In the genomic region with DNA sequence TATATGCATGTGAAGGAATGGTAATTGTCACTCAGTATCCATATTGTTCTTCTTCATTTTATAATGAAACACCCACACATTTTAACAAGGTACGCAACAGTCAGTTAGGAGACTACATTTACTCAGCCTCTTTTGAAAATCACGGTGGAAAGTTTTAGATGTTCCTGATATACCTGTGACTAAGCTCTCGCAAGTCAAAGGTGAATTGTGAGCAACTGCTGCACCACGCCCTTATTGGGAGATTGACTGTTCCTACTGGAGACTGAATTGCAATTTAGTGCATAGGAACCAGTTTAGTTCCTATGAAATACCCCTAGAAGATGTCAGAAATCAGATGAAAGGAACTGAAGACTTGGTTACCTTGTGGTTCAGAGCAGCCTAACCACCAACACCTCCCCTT, we compare ENCODE assay signal across 26 cellular contexts.
"Had no signal": no experiment of that assay in that cellular context is flagged by ENCODE, and none has a peak within 500 bp of the region (broad histone marks: within the 10 kb centered on the region; RNA-seq: fewer than 3 reads in every experiment).

No MANE protein-coding gene starts in this region.

- H3K27ac Mint-ChIP-seq: activated CD4-positive, alpha-beta T cell treated with anti-CD3 and anti-CD28 coated beads, Interleukin-2, amount 10 ng/mL, durations not matched to agents 7 days and 5 days; activated CD8-positive, alpha-beta T cell treated with anti-CD3 and anti-CD28 coated beads, Interleukin-2, amount 10 ng/mL, durations not matched to agents 7 days and 5 days; activated naive CD4-positive, alpha-beta T cell treated with anti-CD3 and anti-CD28 coated beads, Interleukin-2, amount 50 U/mL, for 24 hours; activated T-helper 1 cell treated with anti-CD3 and anti-CD28 coated beads, Interleukin-12 subunit alpha, Interleukin-12 subunit beta, Interleukin-2, Interleukin-4 antibody, amounts not matched to agents 30 ng/mL and 10 ng/mL and 1 ng/mL, durations not matched to agents 14 hours and 24 hours and 36 hours; effector memory CD8-positive, alpha-beta T cell; nephron; T-helper 2 cell treated with Interferon-gamma antibody and Interleukin-4, amounts not matched to agents 5 μg/mL and 100 μg/mL, for 36 hours had no signal

- H3K9me3 Mint-ChIP-seq: activated naive CD4-positive, alpha-beta T cell treated with anti-CD3 and anti-CD28 coated beads, Interleukin-2, amount 50 U/mL, for 24 hours; nephron had no signal

- H3K36me3 ChIP-seq: brain microvascular endothelial cell, esophagus squamous epithelium, gastroesophageal sphincter, neutrophil, ovary, prostate gland, WERI-Rb-1 had no signal

- H3K4me3 ChIP-seq: esophagus squamous epithelium, gastroesophageal sphincter, ovary, prostate gland had no signal

- H3K27me3 ChIP-seq: brain microvascular endothelial cell, esophagus squamous epithelium, gastroesophageal sphincter, neutrophil, ovary had no signal

- H3K27me3 Mint-ChIP-seq: activated CD4-positive, alpha-beta T cell treated with anti-CD3 and anti-CD28 coated beads, Interleukin-2, amount 10 ng/mL, durations not matched to agents 7 days and 5 days; activated naive CD4-positive, alpha-beta T cell treated with anti-CD3 and anti-CD28 coated beads, Interleukin-2, amount 50 U/mL, for 24 hours; central memory CD8-positive, alpha-beta T cell; effector memory CD8-positive, alpha-beta T cell had no signal

- FAIRE-seq: colon, endothelial cell of umbilical vein, islet of Langerhans, TTC549 had no signal

- H3K4me3 Mint-ChIP-seq: activated CD4-positive, alpha-beta T cell treated with anti-CD3 and anti-CD28 coated beads, Interleukin-2, amount 10 ng/mL, durations not matched to agents 7 days and 5 days; activated CD8-positive, alpha-beta T cell treated with anti-CD3 and anti-CD28 coated beads, Interleukin-2, amount 10 ng/mL, durations not matched to agents 7 days and 5 days; activated naive CD4-positive, alpha-beta T cell treated with anti-CD3 and anti-CD28 coated beads, Interleukin-2, amount 50 U/mL, for 24 hours; activated T-helper 1 cell treated with anti-CD3 and anti-CD28 coated beads, Interleukin-12 subunit alpha, Interleukin-12 subunit beta, Interleukin-2, Interleukin-4 antibody, amounts not matched to agents 30 ng/mL and 10 ng/mL and 1 ng/mL, durations not matched to agents 14 hours and 24 hours and 36 hours; central memory CD8-positive, alpha-beta T cell; effector memory CD8-positive, alpha-beta T cell; nephron; T-helper 2 cell treated with Interferon-gamma antibody and Interleukin-4, amounts not matched to agents 5 μg/mL and 100 μg/mL, for 36 hours had no signal

- H3K27ac ChIP-seq: brain microvascular endothelial cell, esophagus squamous epithelium, gastroesophageal sphincter, neutrophil, ovary, prostate gland, WERI-Rb-1 had no signal

- H3K4me1 ChIP-seq: esophagus squamous epithelium, gastroesophageal sphincter, prostate gland had no signal

- DNase-seq: activated CD4-positive, alpha-beta T cell treated with anti-CD3 and anti-CD28 coated beads, Interleukin-2, amount 10 ng/mL, durations not matched to agents 7 days and 5 days; activated CD4-positive, CD25-positive, alpha-beta regulatory T cell treated with anti-CD3 and anti-CD28 coated beads, Interleukin-2, amount 50 U/mL, for 72 hours; activated CD8-positive, alpha-beta T cell treated with anti-CD3 and anti-CD28 coated beads, Interleukin-2, amount 10 ng/mL, durations not matched to agents 7 days and 5 days; activated gamma-delta T cell treated with Interleukin-2 at 50 U/mL for 16 hours; aorta; brain microvascular endothelial cell; effector memory CD8-positive, alpha-beta T cell; esophagus squamous epithelium; left cardiac atrium; mesenchymal stem cell; ovary; stimulated activated CD4-positive, alpha-beta T cell treated with anti-CD3 and anti-CD28 coated beads, Interleukin-4, amount 100 ng/mL, for 4 hours; stimulated activated naive CD8-positive, alpha-beta T cell treated with anti-CD3 and anti-CD28 coated beads, Interleukin-15, Interleukin-2, amounts not matched to agents 100 U/mL and 50 U/mL, for 24 hours; WERI-Rb-1 had no signal

- ATAC-seq: activated CD8-positive, alpha-beta T cell treated with anti-CD3 and anti-CD28 coated beads, Interleukin-2, amount 10 ng/mL, durations not matched to agents 7 days and 5 days; effector memory CD8-positive, alpha-beta T cell; gastroesophageal sphincter; left cardiac atrium; stimulated activated naive CD8-positive, alpha-beta T cell treated with anti-CD3 and anti-CD28 coated beads, Interleukin-15, Interleukin-2, amounts not matched to agents 100 U/mL and 50 U/mL, for 24 hours had no signal

- H3K9me3 ChIP-seq: esophagus squamous epithelium, gastroesophageal sphincter, neutrophil, ovary, prostate gland had no signal

- H3K4me1 Mint-ChIP-seq: activated CD4-positive, alpha-beta T cell treated with anti-CD3 and anti-CD28 coated beads, Interleukin-2, amount 10 ng/mL, durations not matched to agents 7 days and 5 days; activated naive CD4-positive, alpha-beta T cell treated with anti-CD3 and anti-CD28 coated beads, Interleukin-2, amount 50 U/mL, for 24 hours; central memory CD8-positive, alpha-beta T cell had no signal

- H3K36me3 Mint-ChIP-seq: activated naive CD4-positive, alpha-beta T cell treated with anti-CD3 and anti-CD28 coated beads, Interleukin-2, amount 50 U/mL, for 24 hours had no signal
